ENCODE assay signal across 9 cellular contexts in genomic region chr7:142482899-142483658, GRCh38.
DNase-seq lines count a peak whose midpoint lies in the region; ATAC-seq, FAIRE-seq and TF ChIP-seq lines count a peak whose summit lies in the region.
"Had no signal": no experiment of that assay in that cellular context is flagged by ENCODE, and none has a peak within 500 bp of the region (broad histone marks: within the 10 kb centered on the region; RNA-seq: fewer than 3 reads in every experiment).

No MANE protein-coding gene starts in this region.

- FAIRE-seq in H54 (lab: Jason Lieb, UNC) = no peak
- FAIRE-seq in frontal cortex (lab: Jason Lieb, UNC) = no peak
- FAIRE-seq: G401.6 had no signal

- peak overlapping the region; percentile 31 for H3K4me3 Mint-ChIP-seq in activated CD8-positive, alpha-beta T cell treated with anti-CD3 and anti-CD28 coated beads for 36 hours
- no peak overlapping the region for H3K4me3 Mint-ChIP-seq in neural crest cell

- no peaks in the 10 kb centered on the region for H3K9me3 Mint-ChIP-seq in activated CD8-positive, alpha-beta T cell treated with anti-CD3 and anti-CD28 coated beads for 36 hours
- peaks cover 5% of the 10 kb centered on the region for H3K9me3 Mint-ChIP-seq in neural crest cell

- no peaks in the 10 kb centered on the region for H3K27me3 Mint-ChIP-seq in activated CD8-positive, alpha-beta T cell treated with anti-CD3 and anti-CD28 coated beads for 36 hours
- H3K27me3 Mint-ChIP-seq in neural crest cell (ENCODE audit: low read depth) = peaks cover 6% of the 10 kb centered on the region

- DNase-seq in NCI-H2171 treated with DMSO at 0.1 percent for 48 hours (lab: John Stamatoyannopoulos, UW) (peak; percentile 38), NCI-H2171 (lab: John Stamatoyannopoulos, UW) (no peak), H54 (ENCODE audit: insufficient read length, low spot score) (peak; percentile 34), NAMALWA (ENCODE audit: low spot score) (peak; percentile 71), epithelial cell of proximal tubule (ENCODE audit: low read depth) (no peak), neural crest cell (ENCODE audit: low read depth, low spot score) (peak; percentile 30), frontal cortex (ENCODE audit: low spot score in 2 of 2) (no peak)
- DNase-seq in activated CD8-positive, alpha-beta T cell treated with anti-CD3 and anti-CD28 coated beads for 36 hours = peak; percentile 80

- TF ChIP-seq CTCF in activated CD8-positive, alpha-beta T cell treated with anti-CD3 and anti-CD28 coated beads for 36 hours (IDR thresholded peaks at IDR 0.05) = peak; percentile 61
- peak; percentile 99 for TF ChIP-seq CTCF in epithelial cell of proximal tubule (conservative IDR thresholded peaks at IDR 0.05; ENCODE audit: low read depth, low read length)
- TF ChIP-seq CTCF in neural crest cell (conservative IDR thresholded peaks at IDR 0.05) = peak; percentile 76

- peak; percentile 83 for ATAC-seq in activated CD8-positive, alpha-beta T cell treated with anti-CD3 and anti-CD28 coated beads for 36 hours

- peaks cover 46% of the 10 kb centered on the region for H3K4me1 Mint-ChIP-seq in activated CD8-positive, alpha-beta T cell treated with anti-CD3 and anti-CD28 coated beads for 36 hours (ENCODE audit: low read depth)
- H3K4me1 Mint-ChIP-seq in neural crest cell = no peaks in the 10 kb centered on the region

- peak overlapping the region; percentile 94 for H3K27ac Mint-ChIP-seq in activated CD8-positive, alpha-beta T cell treated with anti-CD3 and anti-CD28 coated beads for 36 hours
- no peak overlapping the region for H3K27ac Mint-ChIP-seq in neural crest cell (ENCODE audit: unreplicated experiment)

- no peaks in the 10 kb centered on the region for H3K36me3 Mint-ChIP-seq in activated CD8-positive, alpha-beta T cell treated with anti-CD3 and anti-CD28 coated beads for 36 hours (ENCODE audit: low read depth)
- H3K36me3 Mint-ChIP-seq in neural crest cell (ENCODE audit: low read depth) = no peaks in the 10 kb centered on the region

- intact Hi-C loops in activated CD8-positive, alpha-beta T cell treated with anti-CD3 and anti-CD28 coated beads for 36 hours (cut with micrococcal nuclease) = no loop called here

- no peak overlapping the region for H3K4me3 ChIP-seq in epithelial cell of proximal tubule (ENCODE audit: low read depth, low read length)

- POLR2A ChIA-PET in activated CD8-positive, alpha-beta T cell treated with anti-CD3 and anti-CD28 coated beads for 36 hours (lab: Charles Lee) = no interaction called here

- CTCF ChIA-PET in activated CD8-positive, alpha-beta T cell treated with anti-CD3 and anti-CD28 coated beads for 36 hours (lab: Charles Lee) = interaction anchor here (0.7 to 26.6 kb wide), 28 partner anchors 15 to 390 kb away, joined by 3 to 513 read pairs (median 4); no protein-coding TSS in a partner anchor

- TF ChIP-seq POLR2A in H54 (IDR thresholded peaks at IDR 0.05; ENCODE audit: low read depth, low read length) = no peak

Comparison
In these comparisons a context has a peak if more than half of its experiments do, and no peak if none do; other contexts are left out.
1. DNase-seq: peak in NCI-H2171 treated with DMSO at 0.1 percent for 48 hours (single experiment), H54 (single experiment), NAMALWA (single experiment), activated CD8-positive, alpha-beta T cell treated with anti-CD3 and anti-CD28 coated beads for 36 hours (single experiment) and neural crest cell (single experiment); none in NCI-H2171 (single experiment), epithelial cell of proximal tubule (single experiment) and frontal cortex (0 of 2).
2. Peak in every context shown above with its lines, with median percentiles within 50 percentile points of each other: CTCF ChIP-seq.